9 cellular contexts compared by ENCODE assay signal in genomic region chr1:153611024-153611352, GRCh38. TPM values are rescaled to one million over a fixed set of nuclear protein-coding genes. Genes with fewer than 3 reads are reported as not detected.
DNase-seq lines count a peak whose midpoint lies in the region; ATAC-seq and TF ChIP-seq lines count a peak whose summit lies in the region.
"Had no signal": no experiment of that assay in that cellular context is flagged by ENCODE, and none has a peak within 500 bp of the region (broad histone marks: within the 10 kb centered on the region; RNA-seq: fewer than 3 reads in every experiment).

No MANE protein-coding gene starts in this region.

- BruUV-seq in Calu3 (replicated peaks; lab: Mats Ljungman, UMichigan) = no TSS peak

- peak overlapping the region; percentile 86 for H3K4me3 ChIP-seq in astrocyte of the spinal cord (ENCODE audit: low read depth, low read length)

- intact Hi-C loops in Calu3 (cut with micrococcal nuclease; ENCODE audit: unreplicated experiment) = no loop called here

- H3K4me1 Mint-ChIP-seq in Calu3 (ENCODE audit: low read depth, unreplicated experiment) = peaks cover 73% of the 10 kb centered on the region
- H3K4me1 Mint-ChIP-seq in nephron = peaks cover 65% of the 10 kb centered on the region
- H3K4me1 Mint-ChIP-seq: naive B cell had no signal

- ATAC-seq in HG03457 (IDR thresholded peaks at IDR 0.05; ENCODE audit: unreplicated experiment) (no peak), HG02610 (IDR thresholded peaks at IDR 0.05; ENCODE audit: unreplicated experiment) (no peak)
- ATAC-seq: stimulated activated naive B cell treated with anti-CD40 and anti-IgM and Interleukin-4, amounts not matched to agents 10 μg/mL and 1 μg/mL and 100 μg/mL, for 72 hours had no signal

- H3K36me3 Mint-ChIP-seq in Calu3 (ENCODE audit: insufficient read depth, unreplicated experiment) = peaks cover 89% of the 10 kb centered on the region
- H3K36me3 Mint-ChIP-seq in nephron (ENCODE audit: low read depth) = peaks cover 4% of the 10 kb centered on the region
- H3K36me3 Mint-ChIP-seq: naive B cell; stimulated activated naive B cell treated with anti-CD40 and anti-IgM and Interleukin-4, amounts not matched to agents 10 μg/mL and 1 μg/mL and 100 μg/mL, for 72 hours had no signal

- H3K27me3 Mint-ChIP-seq in Calu3 (ENCODE audit: unreplicated experiment) (no peaks in the 10 kb centered on the region), nephron (ENCODE audit: low read depth) (no peaks in the 10 kb centered on the region)
- H3K27me3 Mint-ChIP-seq: naive B cell had no signal

- CTCF ChIA-PET in Calu3 (lab: Charles Lee) = interaction anchor here (0.6 to 9.3 kb wide), 6 partner anchors 17 to 99 kb away, joined by 3 to 99 read pairs (median 3); partner anchors contain the start of genes S100A1, S100A13 and S100A2

- TF ChIP-seq CTCF in Calu3 (IDR thresholded peaks at IDR 0.05; ENCODE audit: unreplicated experiment) = no peak
- TF ChIP-seq CTCF in astrocyte of the spinal cord (IDR thresholded peaks at IDR 0.05; ENCODE audit: low read depth, low read length) = no peak
- no peak for TF ChIP-seq CTCF in nephron (IDR thresholded peaks at IDR 0.05; ENCODE audit: unreplicated experiment in 3 of 3)

- in situ Hi-C loops in astrocyte of the spinal cord (cut with HindIII; ENCODE audit: low sequenced_read_pairs) = no loop called here

- H3K4me3 Mint-ChIP-seq in Calu3 (ENCODE audit: low read depth, unreplicated experiment) (peak overlapping the region; percentile 90), nephron (peak overlapping the region in 2 of 3 experiments; percentile 75 to 81)
- H3K4me3 Mint-ChIP-seq: naive B cell; stimulated activated naive B cell treated with anti-CD40 and anti-IgM and Interleukin-4, amounts not matched to agents 10 μg/mL and 1 μg/mL and 100 μg/mL, for 72 hours had no signal

- DNase-seq in Calu3 = no peak
- peak; percentile 37 for DNase-seq in astrocyte of the spinal cord (ENCODE audit: low read depth, low spot score)
- DNase-seq in stimulated activated naive CD4-positive, alpha-beta T cell (lab: John Stamatoyannopoulos, UW) = no peak
- DNase-seq: naive B cell; NCI-H774; stimulated activated naive B cell treated with anti-CD40 and anti-IgM and Interleukin-4, amounts not matched to agents 10 μg/mL and 1 μg/mL and 100 μg/mL, for 72 hours had no signal

- H3K9me3 Mint-ChIP-seq in Calu3 (ENCODE audit: low read depth, unreplicated experiment) = no peaks in the 10 kb centered on the region
- no peaks in the 10 kb centered on the region for H3K9me3 Mint-ChIP-seq in nephron
- H3K9me3 Mint-ChIP-seq: naive B cell; stimulated activated naive B cell treated with anti-CD40 and anti-IgM and Interleukin-4, amounts not matched to agents 10 μg/mL and 1 μg/mL and 100 μg/mL, for 72 hours had no signal

- peak overlapping the region; percentile 71 for H3K27ac Mint-ChIP-seq in Calu3 (ENCODE audit: unreplicated experiment)
- H3K27ac Mint-ChIP-seq in nephron = peak overlapping the region; percentile 90 to 99 (median 90)
- H3K27ac Mint-ChIP-seq: stimulated activated naive B cell treated with anti-CD40 and anti-IgM and Interleukin-4, amounts not matched to agents 10 μg/mL and 1 μg/mL and 100 μg/mL, for 72 hours had no signal

RNA-seq across cellular contexts. Expression of gene S100A16, which starts 1.9 kb away (rescaled TPM):
- 247 and 255 TPM in 2 replicates for total RNA-seq in Calu3 (2022)

RNA-seq across cellular contexts. Expression of gene S100A14, which starts 5.1 kb away (rescaled TPM):
- 74.6 and 106 TPM in 2 replicates for total RNA-seq in Calu3 (2022)

RNA-seq across cellular contexts. Expression of gene S100A13, which starts 16.3 kb away (rescaled TPM):
- 104 and 117 TPM in 2 replicates for total RNA-seq in Calu3 (2022)

RNA-seq across cellular contexts. Expression of gene S100A1, which starts 17.2 kb away (rescaled TPM):
- not detected in 2 replicates for total RNA-seq in Calu3 (2022)

RNA-seq across cellular contexts. Expression of gene CHTOP, which starts 22.9 kb away (rescaled TPM):
- total RNA-seq in Calu3 (2022) = 93.7 and 100 TPM in 2 replicates
